18 cellular contexts compared by ENCODE assay signal in genomic region chr6:160431791-160432404, GRCh38.
DNase-seq lines count a peak whose midpoint lies in the region; ATAC-seq and TF ChIP-seq lines count a peak whose summit lies in the region.
"Had no signal": no experiment of that assay in that cellular context is flagged by ENCODE, and none has a peak within 500 bp of the region (broad histone marks: within the 10 kb centered on the region; RNA-seq: fewer than 3 reads in every experiment).

No MANE protein-coding gene starts in this region.

- CTCF ChIA-PET in activated CD8-positive, alpha-beta memory T cell treated with anti-CD3 and anti-CD28 coated beads, Interleukin-2, amount 10 ng/mL, durations not matched to agents 7 days and 5 days (lab: Charles Lee) = no interaction called here

- H3K36me3 Mint-ChIP-seq in activated CD8-positive, alpha-beta memory T cell treated with anti-CD3 and anti-CD28 coated beads, Interleukin-2, amount 10 ng/mL, durations not matched to agents 7 days and 5 days = no peaks in the 10 kb centered on the region

- no peak for DNase-seq in ascending aorta (ENCODE audit: low spot score in 2 of 2)
- peak; percentile 71 for DNase-seq in fibroblast of villous mesenchyme (ENCODE audit: low read depth)
- DNase-seq in omental fat pad (ENCODE audit: low spot score) = no peak
- DNase-seq in transverse colon = no peak
- DNase-seq in activated CD8-positive, alpha-beta memory T cell treated with anti-CD3 and anti-CD28 coated beads, Interleukin-2, amount 10 ng/mL, durations not matched to agents 7 days and 5 days = no peak
- DNase-seq in DMS114 treated with DMSO at 0.1 percent for 48 hours (lab: John Stamatoyannopoulos, UW; ENCODE audit: unreplicated experiment) = no peak
- no peak for DNase-seq in COLO668 (lab: John Stamatoyannopoulos, UW; ENCODE audit: unreplicated experiment)
- DNase-seq: activated B cell treated with CpG ODN at 0.5 μM for 24 hours, activated gamma-delta T cell, BE2C, GOT3, immature natural killer cell, MV-4-11, NCI-H2081 treated with DMSO at 0.1 percent for 48 hours, NCI-H748 treated with DMSO at 0.1 percent for 48 hours, posterior cingulate gyrus, T-helper 1 cell had no signal

- H3K36me3 ChIP-seq in ascending aorta (no peaks in the 10 kb centered on the region), transverse colon (no peaks in the 10 kb centered on the region)
- H3K36me3 ChIP-seq: BE2C had no signal

- TF ChIP-seq CTCF in ascending aorta (IDR thresholded peaks at IDR 0.05) (no peak), fibroblast of villous mesenchyme (IDR thresholded peaks at IDR 0.05; ENCODE audit: insufficient read depth, low read depth, low read length) (no peak), omental fat pad (IDR thresholded peaks at IDR 0.05) (no peak), transverse colon (IDR thresholded peaks at IDR 0.05) (no peak)

- peaks cover 23% of the 10 kb centered on the region for H3K27me3 Mint-ChIP-seq in activated CD8-positive, alpha-beta memory T cell treated with anti-CD3 and anti-CD28 coated beads, Interleukin-2, amount 10 ng/mL, durations not matched to agents 7 days and 5 days

- peak overlapping the region; percentile 64 to 66 for H3K27ac ChIP-seq in ascending aorta
- H3K27ac ChIP-seq in transverse colon = peak overlapping the region; percentile 59 to 80 (median 72)
- H3K27ac ChIP-seq: body of pancreas had no signal

- TF ChIP-seq POLR2A in transverse colon (IDR thresholded peaks at IDR 0.05) = no peak

- no peak overlapping the region for H3K27ac Mint-ChIP-seq in activated CD8-positive, alpha-beta memory T cell treated with anti-CD3 and anti-CD28 coated beads, Interleukin-2, amount 10 ng/mL, durations not matched to agents 7 days and 5 days
- H3K27ac Mint-ChIP-seq: activated B cell treated with CpG ODN at 0.5 μM for 24 hours, immature natural killer cell had no signal

- no peak overlapping the region for H3K4me3 ChIP-seq in ascending aorta
- no peak overlapping the region for H3K4me3 ChIP-seq in fibroblast of villous mesenchyme (ENCODE audit: low read depth, low read length)
- no peak overlapping the region for H3K4me3 ChIP-seq in transverse colon
- H3K4me3 ChIP-seq: body of pancreas had no signal

- H3K4me1 ChIP-seq in ascending aorta (peaks cover 0 to 35% of the 10 kb centered on the region in 2 donors), transverse colon (peaks cover 0 to 17% (median 5%) of the 10 kb centered on the region in 4 donors)
- H3K4me1 ChIP-seq: BE2C had no signal

- intact Hi-C loops in ascending aorta (cut with DNase I) = no loop called here
- intact Hi-C loops in transverse colon (cut with DNase I; ENCODE audit: low total_unique reads) = loop anchor here (5.0 kb wide), 2 partner anchors 40 to 85 kb away; partner anchors contain the start of gene SLC22A3

- H3K4me3 Mint-ChIP-seq in activated CD8-positive, alpha-beta memory T cell treated with anti-CD3 and anti-CD28 coated beads, Interleukin-2, amount 10 ng/mL, durations not matched to agents 7 days and 5 days = no peak overlapping the region
- H3K4me3 Mint-ChIP-seq: activated B cell treated with CpG ODN at 0.5 μM for 24 hours, immature natural killer cell had no signal

- H3K9me3 ChIP-seq in ascending aorta = no peaks in the 10 kb centered on the region
- no peaks in the 10 kb centered on the region for H3K9me3 ChIP-seq in transverse colon
- H3K9me3 ChIP-seq: BE2C, body of pancreas had no signal

- in situ Hi-C loops in transverse colon (cut with MboI; ENCODE audit: low pct_ligation_motif_present in 1 of 4, low pct_unique_long_range_greater_than_20kb in 1 of 4, low sequenced_read_pairs in 3 of 4) = no loop called here

- whole genome bisulfite sequencing in transverse colon (ENCODE audit: low coverage in 1 of 2), 2 donors = 74 to 91% methylated on average over 8 of the region's 8 CpGs

- peak; percentile 30 for ATAC-seq in omental fat pad (ENCODE audit: low FRiP score)
- ATAC-seq in activated CD8-positive, alpha-beta memory T cell treated with anti-CD3 and anti-CD28 coated beads, Interleukin-2, amount 10 ng/mL, durations not matched to agents 7 days and 5 days = no peak

- no peaks in the 10 kb centered on the region for H3K9me3 Mint-ChIP-seq in activated CD8-positive, alpha-beta memory T cell treated with anti-CD3 and anti-CD28 coated beads, Interleukin-2, amount 10 ng/mL, durations not matched to agents 7 days and 5 days (ENCODE audit: low read depth)
- H3K9me3 Mint-ChIP-seq: activated B cell treated with CpG ODN at 0.5 μM for 24 hours, immature natural killer cell had no signal

- no peaks in the 10 kb centered on the region for H3K27me3 ChIP-seq in ascending aorta
- H3K27me3 ChIP-seq in transverse colon = no peaks in the 10 kb centered on the region
- H3K27me3 ChIP-seq: BE2C, body of pancreas had no signal

- H3K4me1 Mint-ChIP-seq in activated CD8-positive, alpha-beta memory T cell treated with anti-CD3 and anti-CD28 coated beads, Interleukin-2, amount 10 ng/mL, durations not matched to agents 7 days and 5 days = peaks cover 5% of the 10 kb centered on the region
- H3K4me1 Mint-ChIP-seq: activated B cell treated with CpG ODN at 0.5 μM for 24 hours had no signal

- TF ChIP-seq EP300 in transverse colon (IDR thresholded peaks at IDR 0.05; ENCODE audit: low read depth) = no peak
